15 cellular contexts compared by ENCODE assay signal in genomic region chr9:92439921-92440750, GRCh38. TPM values are rescaled to one million over a fixed set of nuclear protein-coding genes. Genes with fewer than 3 reads are reported as not detected.
DNase-seq lines count a peak whose midpoint lies in the region; ATAC-seq and TF ChIP-seq lines count a peak whose summit lies in the region.
"Had no signal": no experiment of that assay in that cellular context is flagged by ENCODE, and none has a peak within 500 bp of the region (broad histone marks: within the 10 kb centered on the region; RNA-seq: fewer than 3 reads in every experiment).

No MANE protein-coding gene starts in this region.

- no peak for TF ChIP-seq CTCF in GM20000 (IDR thresholded peaks at IDR 0.05; ENCODE audit: extremely low read depth, missing control alignments)

- peak overlapping the region; percentile 79 to 86 for H3K27ac Mint-ChIP-seq in natural killer cell treated with Interleukin-12 subunit alpha and Interleukin-12 subunit beta and Interleukin-15 and Interleukin-18, amount 100 ng/mL, for 72 hours

- peak; percentile 41 for DNase-seq in Daoy (ENCODE audit: low read depth)
- peak; percentile 79 for DNase-seq in M059J (ENCODE audit: low read depth)
- peak; percentile 40 for DNase-seq in dedifferentiated amniotic fluid mesenchymal stem cell (ENCODE audit: extremely low spot score)
- no peak for DNase-seq in natural killer cell treated with Interleukin-12 subunit alpha and Interleukin-12 subunit beta and Interleukin-15 and Interleukin-18, amount 100 ng/mL, for 72 hours (ENCODE audit: low spot score)
- no peak for DNase-seq in UCSD-AML1 (lab: John Stamatoyannopoulos, UW; ENCODE audit: unreplicated experiment)
- DNase-seq in NCI-H2171 treated with DMSO at 0.1 percent for 48 hours (lab: John Stamatoyannopoulos, UW), result no peak
- no peak for DNase-seq in NCI-H2227 treated with DMSO at 0.1 percent for 48 hours (lab: John Stamatoyannopoulos, UW)
- no peak for DNase-seq in GM20000 (ENCODE audit: low spot score)
- DNase-seq: activated CD4-positive, CD25-positive, alpha-beta regulatory T cell; activated effector memory CD4-positive, alpha-beta T cell treated with Interleukin-2 at 50 U/mL for 16 hours; DMS53; NCI-H2029 treated with DMSO at 0.1 percent for 48 hours; upper lobe of left lung had no signal

- no peaks in the 10 kb centered on the region for H3K9me3 Mint-ChIP-seq in natural killer cell treated with Interleukin-12 subunit alpha and Interleukin-12 subunit beta and Interleukin-15 and Interleukin-18, amount 100 ng/mL, for 72 hours

- ATAC-seq in natural killer cell treated with Interleukin-12 subunit alpha and Interleukin-12 subunit beta and Interleukin-15 and Interleukin-18, amount 100 ng/mL, for 72 hours, result peak; percentile 45 to 55
- ATAC-seq: HepG2, Panc1 had no signal

- peaks cover 11 to 20% of the 10 kb centered on the region in 2 donors for H3K4me1 Mint-ChIP-seq in natural killer cell treated with Interleukin-12 subunit alpha and Interleukin-12 subunit beta and Interleukin-15 and Interleukin-18, amount 100 ng/mL, for 72 hours (ENCODE audit: low read depth in 2 of 2)

- peak overlapping the region; percentile 79 for H3K4me3 Mint-ChIP-seq in natural killer cell treated with Interleukin-12 subunit alpha and Interleukin-12 subunit beta and Interleukin-15 and Interleukin-18, amount 100 ng/mL, for 72 hours

- no peaks in the 10 kb centered on the region for H3K36me3 Mint-ChIP-seq in natural killer cell treated with Interleukin-12 subunit alpha and Interleukin-12 subunit beta and Interleukin-15 and Interleukin-18, amount 100 ng/mL, for 72 hours

- H3K27me3 Mint-ChIP-seq in natural killer cell treated with Interleukin-12 subunit alpha and Interleukin-12 subunit beta and Interleukin-15 and Interleukin-18, amount 100 ng/mL, for 72 hours, result no peaks in the 10 kb centered on the region

RNA-seq across cellular contexts. Expression of gene OMD, which starts 15.9 kb away (rescaled TPM):
- not detected in 2 replicates for total RNA-seq in Daoy (2014; rRNA removed; shearing (Covaris generic))
- total RNA-seq in M059J (2014; rRNA removed; shearing (Covaris generic)), result not detected in 2 replicates
- not detected for total RNA-seq in natural killer cell treated with Interleukin-12 subunit alpha and Interleukin-12 subunit beta and Interleukin-15 and Interleukin-18, amount 100 ng/mL, for 72 hours
- total RNA-seq: HepG2 had no signal

RNA-seq across cellular contexts. Expression of gene OGN, which starts 35.8 kb away (rescaled TPM):
- total RNA-seq in Daoy (2014; rRNA removed; shearing (Covaris generic)), result not detected in 2 replicates
- total RNA-seq in M059J (2014; rRNA removed; shearing (Covaris generic)), result not detected in 2 replicates
- not detected for total RNA-seq in natural killer cell treated with Interleukin-12 subunit alpha and Interleukin-12 subunit beta and Interleukin-15 and Interleukin-18, amount 100 ng/mL, for 72 hours
- total RNA-seq: HepG2 had no signal

RNA-seq across cellular contexts. Expression of gene ASPN, which starts 42.2 kb away (rescaled TPM):
- total RNA-seq in Daoy (2014; rRNA removed; shearing (Covaris generic)), result not detected in 2 replicates
- 0.07 TPM in 1 of 2 replicates, not detected in the other for total RNA-seq in M059J (2014; rRNA removed; shearing (Covaris generic))
- total RNA-seq in natural killer cell treated with Interleukin-12 subunit alpha and Interleukin-12 subunit beta and Interleukin-15 and Interleukin-18, amount 100 ng/mL, for 72 hours, result not detected
- total RNA-seq: HepG2 had no signal

Comparison
In these comparisons a context has a peak if more than half of its experiments do, and no peak if none do; other contexts are left out.
1. DNase-seq: peak in Daoy (single experiment), M059J (single experiment) and dedifferentiated amniotic fluid mesenchymal stem cell (single experiment); none in natural killer cell treated with Interleukin-12 subunit alpha and Interleukin-12 subunit beta and Interleukin-15 and Interleukin-18, amount 100 ng/mL, for 72 hours (single experiment), UCSD-AML1 (single experiment), NCI-H2171 treated with DMSO at 0.1 percent for 48 hours (single experiment), NCI-H2227 treated with DMSO at 0.1 percent for 48 hours (single experiment) and GM20000 (single experiment).